In the genomic region with DNA sequence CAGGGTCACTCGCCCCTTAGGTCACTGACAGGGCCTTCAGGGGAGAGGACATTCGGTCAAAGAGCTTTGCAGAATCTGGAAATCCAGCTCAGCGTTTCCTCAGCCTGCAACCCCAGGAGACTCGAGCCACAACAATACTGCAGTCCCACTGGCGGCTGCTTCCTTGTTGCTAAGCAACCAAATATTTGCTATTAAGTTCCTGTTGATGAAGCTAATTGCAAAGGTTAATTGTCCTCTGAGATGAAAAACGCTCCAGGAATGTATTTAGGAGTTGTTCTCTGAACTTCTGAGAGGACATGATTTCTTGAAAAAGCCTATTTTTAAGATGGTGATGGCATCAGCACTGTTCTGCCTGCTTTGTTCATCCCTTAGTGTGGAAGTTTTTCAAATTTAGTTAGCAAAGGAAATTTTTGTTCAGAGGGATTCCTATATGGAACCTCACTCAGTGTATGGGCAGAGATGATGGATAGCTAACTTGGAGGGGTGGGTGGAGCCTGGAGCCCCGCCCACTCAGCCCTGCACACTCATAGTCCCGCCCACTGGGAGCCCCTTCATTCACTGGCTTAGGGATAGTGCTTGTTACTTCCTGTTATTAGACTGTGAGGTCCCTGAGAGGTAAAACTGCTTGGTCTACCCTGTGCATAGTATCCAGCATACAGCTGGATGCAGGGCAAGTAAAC, we compare ENCODE assay signal across 8 cellular contexts.
DNase-seq lines count a peak whose midpoint lies in the region; ATAC-seq and TF ChIP-seq lines count a peak whose summit lies in the region.

No MANE protein-coding gene starts in this region.

- H3K4me1 Mint-ChIP-seq in activated naive CD8-positive, alpha-beta T cell treated with anti-CD3 and anti-CD28 coated beads for 36 hours: peaks cover 11% of the 10 kb centered on the region
- peaks cover 33% of the 10 kb centered on the region for H3K4me1 Mint-ChIP-seq in stimulated activated memory B cell treated with anti-CD40 and anti-IgM and Interleukin-4, amounts not matched to agents 10 μg/mL and 1 μg/mL and 100 μg/mL, for 72 hours

- intact Hi-C loops in A673 (cut with micrococcal nuclease; ENCODE audit: unreplicated experiment): no loop called here

- no peak overlapping the region for H3K27ac ChIP-seq in A673 (ENCODE audit: low read depth, low read length, poor library complexity, severe bottlenecking)

- BruUV-seq in A673 (replicated peaks; lab: Mats Ljungman, UMichigan): no TSS peak

- H3K27me3 Mint-ChIP-seq in activated naive CD8-positive, alpha-beta T cell treated with anti-CD3 and anti-CD28 coated beads for 36 hours: peaks cover 4% of the 10 kb centered on the region
- no peaks in the 10 kb centered on the region for H3K27me3 Mint-ChIP-seq in stimulated activated memory B cell treated with anti-CD40 and anti-IgM and Interleukin-4, amounts not matched to agents 10 μg/mL and 1 μg/mL and 100 μg/mL, for 72 hours

- peak; percentile 67 for ATAC-seq in GM18517 (IDR thresholded peaks at IDR 0.05; ENCODE audit: unreplicated experiment)
- ATAC-seq in stimulated activated memory B cell treated with anti-CD40 and anti-IgM and Interleukin-4, amounts not matched to agents 10 μg/mL and 1 μg/mL and 100 μg/mL, for 72 hours: peak; percentile 91

- no peak overlapping the region for H3K4me3 ChIP-seq in A673 (ENCODE audit: low read depth, low read length, poor library complexity, severe bottlenecking)

- H3K4me3 Mint-ChIP-seq in activated naive CD8-positive, alpha-beta T cell treated with anti-CD3 and anti-CD28 coated beads for 36 hours: no peak overlapping the region
- H3K4me3 Mint-ChIP-seq in stimulated activated memory B cell treated with anti-CD40 and anti-IgM and Interleukin-4, amounts not matched to agents 10 μg/mL and 1 μg/mL and 100 μg/mL, for 72 hours: no peak overlapping the region

- peaks cover 4% of the 10 kb centered on the region for H3K4me1 ChIP-seq in A673 (ENCODE audit: insufficient read depth, low read length, poor library complexity, severe bottlenecking)

- no peaks in the 10 kb centered on the region for H3K36me3 ChIP-seq in A673 (ENCODE audit: insufficient read depth, low read length, poor library complexity, severe bottlenecking)

- TF ChIP-seq CTCF in A673 (conservative IDR thresholded peaks at IDR 0.05; ENCODE audit: low read depth, low read length): no peak

- H3K9me3 Mint-ChIP-seq in activated naive CD8-positive, alpha-beta T cell treated with anti-CD3 and anti-CD28 coated beads for 36 hours: peaks cover 6% of the 10 kb centered on the region
- H3K9me3 Mint-ChIP-seq in stimulated activated memory B cell treated with anti-CD40 and anti-IgM and Interleukin-4, amounts not matched to agents 10 μg/mL and 1 μg/mL and 100 μg/mL, for 72 hours: peaks cover 13% of the 10 kb centered on the region

- DNase-seq in A673 (ENCODE audit: low spot score) (peak; percentile 37), MV-4-11 (lab: John Stamatoyannopoulos, UW) (peak; percentile 24), islet precursor cell (peak; percentile 85), glomerular visceral epithelial cell (ENCODE audit: extremely low spot score) (no peak), pons (ENCODE audit: low spot score) (no peak)
- peak; percentile 12 for DNase-seq in activated naive CD8-positive, alpha-beta T cell treated with anti-CD3 and anti-CD28 coated beads for 36 hours

- CTCF ChIA-PET in A673 (lab: Charles Lee): no interaction called here

- H3K9me3 ChIP-seq in A673 (ENCODE audit: low read depth, low read length, poor library complexity, severe bottlenecking): no peaks in the 10 kb centered on the region

- H3K27ac Mint-ChIP-seq in activated naive CD8-positive, alpha-beta T cell treated with anti-CD3 and anti-CD28 coated beads for 36 hours: no peak overlapping the region
- H3K27ac Mint-ChIP-seq in stimulated activated memory B cell treated with anti-CD40 and anti-IgM and Interleukin-4, amounts not matched to agents 10 μg/mL and 1 μg/mL and 100 μg/mL, for 72 hours: peak overlapping the region; percentile 50

- H3K27me3 ChIP-seq in A673 (replicated peaks; ENCODE audit: insufficient read depth, low read depth, low read length, poor library complexity): no peaks in the 10 kb centered on the region

- H3K36me3 Mint-ChIP-seq in activated naive CD8-positive, alpha-beta T cell treated with anti-CD3 and anti-CD28 coated beads for 36 hours: peaks cover 1% of the 10 kb centered on the region
- no peaks in the 10 kb centered on the region for H3K36me3 Mint-ChIP-seq in stimulated activated memory B cell treated with anti-CD40 and anti-IgM and Interleukin-4, amounts not matched to agents 10 μg/mL and 1 μg/mL and 100 μg/mL, for 72 hours

- POLR2A ChIA-PET in A673 (lab: Charles Lee; ENCODE audit: low non-redundant PET): no interaction called here

Comparison
In these comparisons a context has a peak if more than half of its experiments do, and no peak if none do; other contexts are left out.
1. DNase-seq: peak in A673 (single experiment), MV-4-11 (single experiment), activated naive CD8-positive, alpha-beta T cell treated with anti-CD3 and anti-CD28 coated beads for 36 hours (single experiment) and islet precursor cell (single experiment); none in glomerular visceral epithelial cell (single experiment) and pons (single experiment).